In genomic region chr4:55661398-55662056, GRCh38 we compare ENCODE assay signal across 1 cellular context.
TF ChIP-seq lines count a peak whose summit lies in the region.

No MANE protein-coding gene starts in this region.

TF ChIP-seq in H1, 55 proteins besides CTCF, POLR2A, EP300 and RAD21:
- TF ChIP-seq HDAC6 (IDR thresholded peaks at IDR 0.05; ENCODE audit: low read depth, low read length) (no peak), ATF2 (IDR thresholded peaks at IDR 0.05; ENCODE audit: low read length) (no peak), GTF2F1 (IDR thresholded peaks at IDR 0.05; ENCODE audit: borderline replicate concordance, low read depth, low read length) (no peak), NRF1 (IDR thresholded peaks at IDR 0.05; ENCODE audit: low read depth, low read length) (no peak), CEBPB (IDR thresholded peaks at IDR 0.05; ENCODE audit: low read depth, low read length) (no peak), CBX8 (IDR thresholded peaks at IDR 0.05; ENCODE audit: borderline replicate concordance, low read depth, low read length) (no peak), CHD7 (IDR thresholded peaks at IDR 0.05; ENCODE audit: insufficient replicate concordance, low read length) (no peak), TAF7 (optimal IDR thresholded peaks at IDR 0.05; ENCODE audit: borderline replicate concordance, low read depth, low read length) (no peak), CREB1 (IDR thresholded peaks at IDR 0.05) (no peak), KDM1A (IDR thresholded peaks at IDR 0.05; ENCODE audit: borderline replicate concordance, low read length) (no peak), MAX (IDR thresholded peaks at IDR 0.05) (no peak), PHF8 (conservative IDR thresholded peaks at IDR 0.05; ENCODE audit: low read depth, low read length) (no peak), SRF (IDR thresholded peaks at IDR 0.05; ENCODE audit: low read depth, low read length) (no peak), KDM5A (IDR thresholded peaks at IDR 0.05; ENCODE audit: low read length) (no peak), RBBP5 (IDR thresholded peaks at IDR 0.05; ENCODE audit: borderline replicate concordance, low read depth, low read length) (no peak)
